ENCODE assay signal across 14 cellular contexts in the genomic region with DNA sequence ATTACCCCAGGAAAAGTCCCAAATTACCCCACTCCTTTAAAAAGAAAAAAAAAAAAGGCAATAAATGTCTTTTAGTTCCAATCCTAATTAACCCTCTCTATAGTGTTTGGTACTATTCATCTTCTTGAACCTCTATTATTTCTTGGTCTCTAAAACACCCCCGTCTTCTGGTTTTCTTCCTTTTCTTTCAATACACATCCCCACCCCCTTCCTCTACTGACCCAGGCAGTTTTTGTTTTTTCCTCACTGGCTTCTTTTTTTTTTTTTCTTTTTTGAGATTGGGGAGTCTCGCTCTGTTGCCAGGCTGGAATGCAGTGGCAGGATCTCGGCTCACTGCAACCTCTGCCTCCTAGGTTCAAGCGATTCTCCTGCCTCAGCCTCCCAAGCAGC. TPM values are rescaled to one million over a fixed set of nuclear protein-coding genes. Genes with fewer than 3 reads are reported as not detected.
DNase-seq lines count a peak whose midpoint lies in the region; ATAC-seq and TF ChIP-seq lines count a peak whose summit lies in the region.
"Had no signal": no experiment of that assay in that cellular context is flagged by ENCODE, and none has a peak within 500 bp of the region (broad histone marks: within the 10 kb centered on the region; RNA-seq: fewer than 3 reads in every experiment).

No MANE protein-coding gene starts in this region.

- no peak overlapping the region for H3K4ac ChIP-seq in mesendoderm (ENCODE audit: low read depth, low read length)

- H3K4me3 ChIP-seq in HUES48 (ENCODE audit: low read depth, low read length) (no peak overlapping the region), mammary epithelial cell (replicated peaks in 1 of 3; ENCODE audit: insufficient read depth in 1 of 3, low read depth in 2 of 3, low read length in 3 of 3) (peak overlapping the region in 1 of 3 experiments; percentile 19), mesendoderm (ENCODE audit: low read length) (no peak overlapping the region)

- no peaks in the 10 kb centered on the region for H3K36me3 ChIP-seq in HUES48 (ENCODE audit: control insufficient read depth, insufficient read depth, low read length)
- H3K36me3 ChIP-seq in mammary epithelial cell (ENCODE audit: insufficient read depth, low read length), result peaks cover under 1% of the 10 kb centered on the region
- H3K36me3 ChIP-seq in mesendoderm (ENCODE audit: control insufficient read depth, insufficient read depth, low read length), result no peaks in the 10 kb centered on the region

- no peak for TF ChIP-seq CTCF in mammary epithelial cell (conservative IDR thresholded peaks at IDR 0.05 in 1 of 2, IDR thresholded peaks at IDR 0.05 in 1 of 2; ENCODE audit: extremely low read depth in 1 of 2, insufficient read depth in 1 of 2, low read depth in 1 of 2, low read length in 2 of 2)

- H3K79me1 ChIP-seq in mesendoderm (ENCODE audit: low read length), result no peaks in the 10 kb centered on the region

- H3K56ac ChIP-seq in mesendoderm (ENCODE audit: low read length), result no peak overlapping the region

- no peak overlapping the region for H4K5ac ChIP-seq in mesendoderm (ENCODE audit: low read length)

- H2BK120ac ChIP-seq in mesendoderm (ENCODE audit: low read depth, low read length), result no peak overlapping the region

- CTCF ChIA-PET in mammary epithelial cell (lab: Charles Lee; ENCODE audit: low non-redundant PET), result no interaction called here

- no peaks in the 10 kb centered on the region for H3K9me3 ChIP-seq in HUES48 (ENCODE audit: control insufficient read depth, insufficient read depth, low read length)
- no peaks in the 10 kb centered on the region for H3K9me3 ChIP-seq in mammary epithelial cell (replicated peaks; ENCODE audit: insufficient read depth, low read length)
- H3K9me3 ChIP-seq: neutrophil had no signal

- H3K36me3 Mint-ChIP-seq in stimulated activated memory B cell treated with anti-CD40 and anti-IgM and Interleukin-4, amounts not matched to agents 10 μg/mL and 1 μg/mL and 100 μg/mL, for 72 hours, result peaks cover 6% of the 10 kb centered on the region

- no peaks in the 10 kb centered on the region for H3K9me3 Mint-ChIP-seq in stimulated activated memory B cell treated with anti-CD40 and anti-IgM and Interleukin-4, amounts not matched to agents 10 μg/mL and 1 μg/mL and 100 μg/mL, for 72 hours
- H3K9me3 Mint-ChIP-seq: stimulated activated naive CD8-positive, alpha-beta T cell treated with anti-CD3 and anti-CD28 coated beads, Interleukin-15, amount 100 ng/mL, for 72 hours had no signal

- no peak overlapping the region for H3K4me3 Mint-ChIP-seq in stimulated activated memory B cell treated with anti-CD40 and anti-IgM and Interleukin-4, amounts not matched to agents 10 μg/mL and 1 μg/mL and 100 μg/mL, for 72 hours
- H3K4me3 Mint-ChIP-seq: stimulated activated naive CD8-positive, alpha-beta T cell treated with anti-CD3 and anti-CD28 coated beads, Interleukin-15, amount 100 ng/mL, for 72 hours had no signal

- intact Hi-C loops in mammary epithelial cell (cut with micrococcal nuclease), result no loop called here

- H3K27ac ChIP-seq in HUES48 (ENCODE audit: low read depth, low read length) (peak overlapping the region; percentile 82), mammary epithelial cell (ENCODE audit: insufficient read depth, low read depth, low read length) (peak overlapping the region; percentile 81), mesendoderm (ENCODE audit: low read depth, low read length) (peak overlapping the region; percentile 36)

- H3K4me2 ChIP-seq in mammary epithelial cell (ENCODE audit: insufficient read depth, low read depth, low read length) (peak overlapping the region; percentile 67), mesendoderm (ENCODE audit: low read length) (no peak overlapping the region)

- no peaks in the 10 kb centered on the region for H4K20me1 ChIP-seq in mammary epithelial cell (ENCODE audit: insufficient read depth, low read length)

- H3K27ac Mint-ChIP-seq in stimulated activated memory B cell treated with anti-CD40 and anti-IgM and Interleukin-4, amounts not matched to agents 10 μg/mL and 1 μg/mL and 100 μg/mL, for 72 hours, result peak overlapping the region; percentile 35
- H3K27ac Mint-ChIP-seq: stimulated activated naive CD8-positive, alpha-beta T cell treated with anti-CD3 and anti-CD28 coated beads, Interleukin-15, amount 100 ng/mL, for 72 hours had no signal

- H2AFZ ChIP-seq in mammary epithelial cell (ENCODE audit: low read depth, low read length), result no peak overlapping the region

- WGBS in mammary epithelial cell (ENCODE audit: low coverage, missing lambda C conversion rate), result 89% methylated on average over 1 of the region's 4 CpGs
- no CpG with 5 or more reads among the region's 4 CpGs for WGBS in mesendoderm (ENCODE audit: extremely low coverage, insufficient coverage, low lambda C conversion rate)

- H3K23ac ChIP-seq in mesendoderm (ENCODE audit: low read length), result no peak overlapping the region

- H3K27me3 Mint-ChIP-seq in stimulated activated memory B cell treated with anti-CD40 and anti-IgM and Interleukin-4, amounts not matched to agents 10 μg/mL and 1 μg/mL and 100 μg/mL, for 72 hours, result no peaks in the 10 kb centered on the region
- H3K27me3 Mint-ChIP-seq: stimulated activated naive CD8-positive, alpha-beta T cell treated with anti-CD3 and anti-CD28 coated beads, Interleukin-15, amount 100 ng/mL, for 72 hours had no signal

- no peak overlapping the region for H3K18ac ChIP-seq in mesendoderm (ENCODE audit: low read length)

- H4K8ac ChIP-seq in mesendoderm (ENCODE audit: low read depth, low read length), result no peak overlapping the region

- no peak overlapping the region for H3K9ac ChIP-seq in HUES48 (ENCODE audit: low read depth, low read length)
- no peak overlapping the region for H3K9ac ChIP-seq in mammary epithelial cell (ENCODE audit: insufficient read depth, low read length)
- H3K9ac ChIP-seq in mesendoderm (ENCODE audit: low read length), result no peak overlapping the region

- peaks cover 7% of the 10 kb centered on the region; the same call in 1 of the 2 replicates for H3K4me1 ChIP-seq in HUES48 (ENCODE audit: control insufficient read depth, insufficient read depth, low read length)
- H3K4me1 ChIP-seq in mammary epithelial cell (ENCODE audit: insufficient read depth, low read length), result peaks cover 29% of the 10 kb centered on the region
- H3K4me1 ChIP-seq in mesendoderm (ENCODE audit: control insufficient read depth, low read depth, low read length), result peaks cover 11% of the 10 kb centered on the region

- no peak for ATAC-seq in stimulated activated memory B cell treated with anti-CD40 and anti-IgM and Interleukin-4, amounts not matched to agents 10 μg/mL and 1 μg/mL and 100 μg/mL, for 72 hours
- no peak for ATAC-seq in activated CD4-positive, CD25-positive, alpha-beta regulatory T cell treated with anti-CD3 and anti-CD28 coated beads, Interleukin-2, amount 50 U/mL, for 24 hours
- ATAC-seq: stimulated activated naive CD8-positive, alpha-beta T cell treated with anti-CD3 and anti-CD28 coated beads, Interleukin-15, amount 100 ng/mL, for 72 hours had no signal

- DNase-seq in mammary epithelial cell (no peak), mesendoderm (no peak), NCI-H446 (lab: John Stamatoyannopoulos, UW) (no peak), ureter (ENCODE audit: low spot score) (no peak), NCI-H1417 (lab: John Stamatoyannopoulos, UW) (no peak)
- DNase-seq: activated T-cell treated with anti-CD3 and anti-CD28 coated beads, Interleukin-2, amount 50 U/mL, for 48 hours; MV-4-11; NCI-H524; stimulated activated CD4-positive, alpha-beta T cell treated with anti-CD3 and anti-CD28 coated beads, Interleukin-2, amount 100 ng/mL, for 48 hours; stimulated activated naive CD8-positive, alpha-beta T cell treated with anti-CD3 and anti-CD28 coated beads, Interleukin-15, amount 100 ng/mL, for 72 hours had no signal

- dilution Hi-C loops in mammary epithelial cell (cut with HindIII; ENCODE audit: low sequenced_read_pairs), result no loop called here

- in situ Hi-C loops in mammary epithelial cell (cut with MboI; ENCODE audit: low sequenced_read_pairs in 2 of 2), result no loop called here

- no peak overlapping the region for H2BK15ac ChIP-seq in mesendoderm (replicated peaks; ENCODE audit: low read depth)

- no TSS peak for BruUV-seq in mammary epithelial cell (replicated peaks; lab: Mats Ljungman, UMichigan)

- H3K4me1 Mint-ChIP-seq in stimulated activated memory B cell treated with anti-CD40 and anti-IgM and Interleukin-4, amounts not matched to agents 10 μg/mL and 1 μg/mL and 100 μg/mL, for 72 hours, result peaks cover 64% of the 10 kb centered on the region

- H3K79me2 ChIP-seq in mammary epithelial cell (ENCODE audit: insufficient read depth, low read length) (peaks cover 84% of the 10 kb centered on the region), mesendoderm (ENCODE audit: control insufficient read depth, insufficient read depth, low read length) (no peaks in the 10 kb centered on the region)

- no peak overlapping the region for H2BK5ac ChIP-seq in mesendoderm (ENCODE audit: low read length)

- H3K27me3 ChIP-seq in HUES48 (ENCODE audit: control insufficient read depth, insufficient read depth, low read length) (no peaks in the 10 kb centered on the region), mammary epithelial cell (ENCODE audit: insufficient read depth, low read length) (no peaks in the 10 kb centered on the region), mesendoderm (ENCODE audit: insufficient read depth, low read length, poor library complexity) (no peaks in the 10 kb centered on the region)
- H3K27me3 ChIP-seq: neutrophil had no signal

- no peak overlapping the region for H2AK5ac ChIP-seq in mesendoderm (ENCODE audit: low read length)

RNA-seq across cellular contexts. Expression of a gene that starts 26.1 kb away (rescaled TPM):
- 10 to 100 TPM; 18.5 to 24.0 TPM for total RNA-seq in mammary epithelial cell
- 15.8 TPM for polyA plus RNA-seq in mammary epithelial cell
- 57.5 TPM for polyA minus RNA-seq in mammary epithelial cell
- 3.9 TPM for polyA plus RNA-seq in mesendoderm (2013, experiment 1 of 2)
- 4.0 TPM for polyA plus RNA-seq in mesendoderm (2013, experiment 2 of 2)
- total RNA-seq in ureter, result 30.3 TPM

RNA-seq across cellular contexts. Expression of a gene that starts 57.9 kb away (rescaled TPM):
- total RNA-seq in mammary epithelial cell (10 to 100 TPM; 17.1 to 24.3 TPM), ureter (10.9 TPM)
- 13.9 TPM for polyA plus RNA-seq in mammary epithelial cell
- 4.8 TPM for polyA minus RNA-seq in mammary epithelial cell
- polyA plus RNA-seq in mesendoderm (2013, experiment 1 of 2), result 12.6 TPM
- polyA plus RNA-seq in mesendoderm (2013, experiment 2 of 2), result 11.9 TPM

RNA-seq across cellular contexts. Expression of a gene that starts 58.3 kb away (rescaled TPM):
- total RNA-seq in mammary epithelial cell (10 to 100 TPM; 12.7 to 16.5 TPM), ureter (13.3 TPM)
- polyA plus RNA-seq in mammary epithelial cell, result 4.7 TPM
- polyA minus RNA-seq in mammary epithelial cell, result 13.6 TPM
- polyA plus RNA-seq in mesendoderm (2013, experiment 1 of 2), result 3.2 TPM
- 3.2 TPM for polyA plus RNA-seq in mesendoderm (2013, experiment 2 of 2)
